Comparison of ENCODE assay signal across 8 cellular contexts in genomic region chr5:116084891-116085715, GRCh38.
DNase-seq lines count a peak whose midpoint lies in the region; ATAC-seq lines count a peak whose summit lies in the region.

Gene COMMD10, plus strand, starts transcription at chr5:116085025.

- ATAC-seq in GM18873 (IDR thresholded peaks at IDR 0.05; ENCODE audit: low FRiP score, unreplicated experiment): peak; percentile 82
- ATAC-seq in HG03135 (IDR thresholded peaks at IDR 0.05; ENCODE audit: unreplicated experiment): peak; percentile 91

- DNase-seq in AG08395 (ENCODE audit: low spot score) (peak; percentile 82), NCI-H345 treated with DMSO at 0.1 percent for 48 hours (lab: John Stamatoyannopoulos, UW; ENCODE audit: unreplicated experiment) (peak; percentile 25), islet precursor cell (peak; percentile 88)
- DNase-seq in activated CD4-positive, CD25-positive, alpha-beta regulatory T cell treated with anti-CD3 and anti-CD28 coated beads, Interleukin-2, amount 50 U/mL, for 16 hours (ENCODE audit: low read depth, low spot score): peak; percentile 51
- DNase-seq in central memory CD4-positive, alpha-beta T cell: peak; percentile 82
- peak; percentile 70 for DNase-seq in stimulated activated CD4-positive, alpha-beta T cell treated with anti-CD3 and anti-CD28 coated beads, Interleukin-12 subunit alpha, Interleukin-12 subunit beta, amount 100 ng/mL, for 4 hours

Comparison
In these comparisons a context has a peak if more than half of its experiments do, and no peak if none do; other contexts are left out.
1. Peak in every context shown above with its lines: DNase-seq and ATAC-seq.
2. DNase-seq: peak in every context shown above with its lines; median percentile 88 in islet precursor cell; 82 in AG08395; 82 in central memory CD4-positive, alpha-beta T cell; 70 in stimulated activated CD4-positive, alpha-beta T cell treated with anti-CD3 and anti-CD28 coated beads, Interleukin-12 subunit alpha, Interleukin-12 subunit beta, amount 100 ng/mL, for 4 hours; 51 in activated CD4-positive, CD25-positive, alpha-beta regulatory T cell treated with anti-CD3 and anti-CD28 coated beads, Interleukin-2, amount 50 U/mL, for 16 hours; 25 in NCI-H345 treated with DMSO at 0.1 percent for 48 hours.